In genomic region chr2:20624884-20625485, GRCh38 we compare ENCODE assay signal across 14 cellular contexts. TPM values are rescaled to one million over a fixed set of nuclear protein-coding genes. Genes with fewer than 3 reads are reported as not detected.
DNase-seq lines count a peak whose midpoint lies in the region; ATAC-seq, FAIRE-seq and TF ChIP-seq lines count a peak whose summit lies in the region.
"Had no signal": no experiment of that assay in that cellular context is flagged by ENCODE, and none has a peak within 500 bp of the region (broad histone marks: within the 10 kb centered on the region; RNA-seq: fewer than 3 reads in every experiment).

No MANE protein-coding gene starts in this region.

- peak overlapping the region; percentile 16 to 51 for H3K9ac ChIP-seq in stomach smooth muscle (ENCODE audit: low read length in 2 of 2)

- peaks cover 0 to 12% (median 0%) of the 10 kb centered on the region in 4 donors for H3K4me1 ChIP-seq in Peyer's patch
- peaks cover 2 to 94% (median 31%) of the 10 kb centered on the region in 3 donors for H3K4me1 ChIP-seq in gastroesophageal sphincter
- peaks cover 0 to 14% of the 10 kb centered on the region in 2 donors for H3K4me1 ChIP-seq in lung (ENCODE audit: control insufficient read depth in 2 of 2, insufficient read depth in 2 of 2, low read length in 2 of 2)
- H3K4me1 ChIP-seq in stomach smooth muscle (ENCODE audit: control insufficient read depth, insufficient read depth, low read length), result peaks cover 96% of the 10 kb centered on the region

- H3K9me3 ChIP-seq in Peyer's patch (no peaks in the 10 kb centered on the region), gastroesophageal sphincter (no peaks in the 10 kb centered on the region), lung (ENCODE audit: control insufficient read depth in 2 of 2, insufficient read depth in 1 of 2, low read length in 1 of 2) (no peaks in the 10 kb centered on the region), stomach smooth muscle (ENCODE audit: control insufficient read depth in 2 of 2, low read length in 2 of 2) (no peaks in the 10 kb centered on the region)

- DNase-seq in Peyer's patch, result peak in 2 of 3 donors; percentile 39 to 40
- no peak for DNase-seq in lung (ENCODE audit: low spot score)
- no peak for DNase-seq in activated CD4-positive, alpha-beta T cell treated with anti-CD3 and anti-CD28 coated beads, Interleukin-2, amount 50 U/mL, for 48 hours
- DNase-seq in H54 (ENCODE audit: insufficient read length, low spot score), result no peak
- DNase-seq in germinal center (ENCODE audit: low spot score), result no peak
- DNase-seq: activated gamma-delta T cell treated with Interleukin-2 at 50 U/mL for 16 hours; DMS 273 treated with DMSO at 0.1 percent for 48 hours; effector CD4-positive, alpha-beta T cell; NK-92 treated with Interleukin-12 subunit alpha and Interleukin-12 subunit beta, amount 100 ng/mL, for 24 hours; stimulated activated CD4-positive, alpha-beta T cell treated with anti-CD3 and anti-CD28 coated beads, Interleukin-4, amount 100 ng/mL, for 1 hour had no signal

- H3K36me3 ChIP-seq in Peyer's patch (peaks cover 0 to 49% (median 0%) of the 10 kb centered on the region in 3 donors), gastroesophageal sphincter (peaks cover 0 to 58% of the 10 kb centered on the region in 2 donors), lung (ENCODE audit: control insufficient read depth in 2 of 2, insufficient read depth in 2 of 2, low read length in 2 of 2) (peaks cover 0 to 48% of the 10 kb centered on the region in 2 donors), stomach smooth muscle (ENCODE audit: control insufficient read depth in 2 of 2, insufficient read depth in 2 of 2, low read length in 2 of 2) (peaks cover 37 to 38% of the 10 kb centered on the region in 2 donors)

- ATAC-seq in gastroesophageal sphincter (no peak), lung (ENCODE audit: insufficient read depth, low FRiP score) (no peak), HG03159 (IDR thresholded peaks at IDR 0.05; ENCODE audit: unreplicated experiment) (no peak)

- FAIRE-seq in H54 (lab: Jason Lieb, UNC), result no peak
- FAIRE-seq: TTC549 had no signal

- TF ChIP-seq POLR2A in Peyer's patch (IDR thresholded peaks at IDR 0.05) (no peak), gastroesophageal sphincter (IDR thresholded peaks at IDR 0.05) (no peak), H54 (IDR thresholded peaks at IDR 0.05; ENCODE audit: low read depth, low read length) (no peak)

- peak overlapping the region in 3 of 4 donors; percentile 10 to 68 (median 62) for H3K27ac ChIP-seq in Peyer's patch
- peak overlapping the region in 3 of 4 donors; percentile 98 to 99 (median 99) for H3K27ac ChIP-seq in gastroesophageal sphincter
- H3K27ac ChIP-seq in lung (ENCODE audit: low read depth in 1 of 2, low read length in 1 of 2), result peak overlapping the region; percentile 77 to 78
- peak overlapping the region; percentile 100 for H3K27ac ChIP-seq in stomach smooth muscle (ENCODE audit: low read length)

- H3K4me3 ChIP-seq in Peyer's patch, result no peak overlapping the region
- no peak overlapping the region for H3K4me3 ChIP-seq in gastroesophageal sphincter
- no peak overlapping the region for H3K4me3 ChIP-seq in lung
- no peak overlapping the region for H3K4me3 ChIP-seq in stomach smooth muscle (ENCODE audit: low read length in 2 of 2)

- no peak for TF ChIP-seq CTCF in Peyer's patch (IDR thresholded peaks at IDR 0.05)
- TF ChIP-seq CTCF in gastroesophageal sphincter (IDR thresholded peaks at IDR 0.05), result no peak
- TF ChIP-seq CTCF in lung (IDR thresholded peaks at IDR 0.05; ENCODE audit: control extremely low read depth, extremely low read depth), result no peak

- 82 to 85% methylated on average over 2 to 4 of the region's 11 CpGs for WGBS in gastroesophageal sphincter (ENCODE audit: low coverage in 1 of 2), 2 donors
- 86 to 88% methylated on average over 11 of the region's 11 CpGs for WGBS in lung, 2 donors

- H3K27me3 ChIP-seq in Peyer's patch, result no peaks in the 10 kb centered on the region
- no peaks in the 10 kb centered on the region for H3K27me3 ChIP-seq in gastroesophageal sphincter
- no peaks in the 10 kb centered on the region for H3K27me3 ChIP-seq in lung (ENCODE audit: control insufficient read depth, insufficient read depth)
- no peaks in the 10 kb centered on the region for H3K27me3 ChIP-seq in stomach smooth muscle (ENCODE audit: control insufficient read depth in 1 of 2, insufficient read depth in 2 of 2, low read length in 2 of 2)

- TF ChIP-seq EP300 in gastroesophageal sphincter (IDR thresholded peaks at IDR 0.05), result no peak

RNA-seq across cellular contexts. Expression of gene HS1BP3, which starts 25.9 kb away (rescaled TPM):
- 10 to 100 TPM; 33.1 to 63.0 (median 41.0) TPM for total RNA-seq in Peyer's patch
- total RNA-seq in gastroesophageal sphincter, result 10 to 100 TPM; 42.8 to 89.1 (median 61.4) TPM
- total RNA-seq in lung, result 10 to 100 TPM; 25.4 to 38.1 TPM
- polyA plus RNA-seq in lung, result 10 to 100 TPM; 28.8 to 41.4 TPM

RNA-seq across cellular contexts. Expression of gene GDF7, which starts 42.0 kb away (rescaled TPM):
- 1 to 10 TPM in 1 of 4 donors, under 1 TPM in 3; 0.09 to 1.7 (median 0.38) TPM for total RNA-seq in Peyer's patch
- total RNA-seq in gastroesophageal sphincter, result 10 to 100 TPM in 3 of 4 donors, 1 to 10 TPM in 1; 1.2 to 19.9 (median 15.3) TPM
- under 1 TPM; 0.37 to 0.54 TPM for total RNA-seq in lung
- under 1 TPM; 0.10 to 0.26 TPM for polyA plus RNA-seq in lung

Comparison
In these comparisons a context has a peak if more than half of its experiments do, and no peak if none do; other contexts are left out.
1. DNase-seq: peak in Peyer's patch (2 of 3); none in lung (single experiment), activated CD4-positive, alpha-beta T cell treated with anti-CD3 and anti-CD28 coated beads, Interleukin-2, amount 50 U/mL, for 48 hours (0 of 2), H54 (single experiment) and germinal center (single experiment).
2. Peak in every context shown above with its lines, with median percentiles within 50 percentile points of each other: H3K27ac ChIP-seq.